8 cellular contexts compared by ENCODE assay signal in the genomic region with DNA sequence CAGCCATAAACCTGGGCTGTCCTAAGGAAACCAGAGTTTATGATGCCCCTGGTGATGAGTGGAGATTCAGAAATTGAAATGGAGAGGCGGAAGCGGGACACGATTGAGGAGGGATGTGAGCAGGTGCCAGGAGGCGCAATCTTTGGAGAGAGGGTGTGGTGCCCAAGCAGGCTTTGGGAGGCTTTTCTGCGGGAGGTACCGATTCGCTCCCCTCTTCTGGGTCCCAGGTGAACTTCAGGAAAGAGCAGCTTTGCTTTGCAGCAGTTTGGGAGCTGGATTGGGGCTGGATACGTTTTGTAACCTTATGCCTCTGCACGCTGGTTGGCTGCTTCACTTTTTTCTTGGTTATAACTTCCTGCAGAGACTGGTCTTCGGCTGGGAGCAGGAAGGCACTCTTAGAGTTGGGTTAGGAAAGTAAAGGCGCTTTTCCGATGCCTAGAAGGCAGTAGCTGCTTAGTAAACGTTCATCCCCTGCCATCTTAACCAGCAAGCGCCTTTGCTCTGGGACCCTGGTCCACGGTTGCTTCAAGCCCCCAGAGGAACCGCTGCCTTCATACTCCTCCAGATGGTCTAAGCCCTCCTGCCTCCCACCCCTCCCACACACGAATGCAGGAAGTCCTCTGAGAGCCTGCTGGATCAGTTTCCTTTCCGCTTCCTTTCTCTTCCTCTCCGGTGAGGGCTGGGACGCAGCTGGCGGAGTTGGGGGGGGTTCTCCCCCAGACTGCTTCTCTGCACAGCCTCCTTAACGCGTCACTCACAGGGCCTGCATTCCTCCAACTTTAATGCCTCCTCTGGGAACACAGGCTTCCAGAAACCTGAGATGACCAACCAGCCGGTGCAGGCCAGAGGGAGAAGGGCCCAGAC. TPM values are rescaled to one million over a fixed set of nuclear protein-coding genes. Genes with fewer than 3 reads are reported as not detected.
DNase-seq lines count a peak whose midpoint lies in the region; ATAC-seq and TF ChIP-seq lines count a peak whose summit lies in the region.

No MANE protein-coding gene starts in this region.

- peak overlapping the region; percentile 43 for H3K4me3 ChIP-seq in choroid plexus epithelial cell (ENCODE audit: low read depth, low read length)
- H3K4me3 ChIP-seq in mesodermal cell (ENCODE audit: extremely low read depth, insufficient read depth, low read length, poor library complexity, severe bottlenecking) = no peak overlapping the region

- intact Hi-C loops in Right ventricle myocardium inferior (cut with DNase I) = no loop called here
- intact Hi-C loops in cardiac septum (cut with DNase I) = no loop called here

- ATAC-seq in Right ventricle myocardium inferior (peak; percentile 78), GM18517 (IDR thresholded peaks at IDR 0.05; ENCODE audit: unreplicated experiment) (no peak), GM18873 (IDR thresholded peaks at IDR 0.05; ENCODE audit: low FRiP score, unreplicated experiment) (no peak)

- 67 to 72% methylated on average over 14 to 19 of the region's 24 CpGs for WGBS in mesodermal cell (ENCODE audit: insufficient coverage in 2 of 2), 2 experiments

- no peaks in the 10 kb centered on the region for H3K36me3 ChIP-seq in mesodermal cell (ENCODE audit: control insufficient read depth, insufficient read depth, low read length)

- TF ChIP-seq CTCF in choroid plexus epithelial cell (conservative IDR thresholded peaks at IDR 0.05; ENCODE audit: low read depth, low read length) = no peak

- H3K27ac ChIP-seq in mesodermal cell (ENCODE audit: low read depth, low read length, severe bottlenecking) = peak overlapping the region; percentile 53

- no peak for DNase-seq in Right ventricle myocardium inferior (ENCODE audit: missing footprints)
- DNase-seq in cardiac septum (ENCODE audit: low spot score) = no peak
- DNase-seq in choroid plexus epithelial cell (ENCODE audit: low read depth) = peak; percentile 51
- DNase-seq in NCI-H187 (lab: John Stamatoyannopoulos, UW) = no peak
- no peak for DNase-seq in cerebellar cortex (ENCODE audit: low spot score)

- peaks cover 6% of the 10 kb centered on the region for H3K4me1 ChIP-seq in mesodermal cell (ENCODE audit: control insufficient read depth, insufficient read depth, low read length, poor library complexity, severe bottlenecking)

- no peaks in the 10 kb centered on the region for H3K9me3 ChIP-seq in mesodermal cell (ENCODE audit: control insufficient read depth, low read length)

RNA-seq across cellular contexts. Expression of a gene that starts 15.2 kb away (rescaled TPM):
- 10.5 TPM for total RNA-seq in Right ventricle myocardium inferior
- 11.6 TPM for total RNA-seq in cardiac septum
- polyA plus RNA-seq in mesodermal cell (2013, experiment 1 of 2) = 28.5 TPM
- polyA plus RNA-seq in mesodermal cell (2013, experiment 2 of 2) = 27.9 TPM
